Comparison of ENCODE assay signal across 12 cellular contexts in genomic region chr9:136566899-136567298, GRCh38. TPM values are rescaled to one million over a fixed set of nuclear protein-coding genes. Genes with fewer than 3 reads are reported as not detected.
DNase-seq lines count a peak whose midpoint lies in the region; ATAC-seq and TF ChIP-seq lines count a peak whose summit lies in the region.
"Had no signal": no experiment of that assay in that cellular context is flagged by ENCODE, and none has a peak within 500 bp of the region (broad histone marks: within the 10 kb centered on the region; RNA-seq: fewer than 3 reads in every experiment).

No MANE protein-coding gene starts in this region.

- no peaks in the 10 kb centered on the region for H4K20me1 ChIP-seq in osteoblast (ENCODE audit: insufficient read depth, low read length)

- H3K4me1 ChIP-seq in heart left ventricle (peaks cover 38 to 94% (median 83%) of the 10 kb centered on the region in 12 donors), osteoblast (ENCODE audit: insufficient read depth, low read length) (peaks cover 40% of the 10 kb centered on the region), colonic mucosa (no peaks in the 10 kb centered on the region)

- WGBS in heart left ventricle, 4 donors = 44 to 73% (median 56%) methylated on average over 5 to 14 of the region's 14 CpGs

- TF ChIP-seq POLR2A in heart left ventricle (IDR thresholded peaks at IDR 0.05) = no peak

- H3K27ac ChIP-seq in heart left ventricle (peak overlapping the region in 10 of 12 donors; percentile 55 to 93 (median 80)), osteoblast (ENCODE audit: low read depth, low read length) (no peak overlapping the region), colonic mucosa (no peak overlapping the region)

- no peak overlapping the region for H3K9ac ChIP-seq in colonic mucosa (ENCODE audit: low read depth in 2 of 2, low read length in 2 of 2)

- DNase-seq in Right ventricle myocardium inferior (ENCODE audit: missing footprints) (peak; percentile 82), cardiac septum (ENCODE audit: low spot score) (no peak), heart left ventricle (peak in 4 of 5 donors; percentile 66 to 84 (median 72)), osteoblast (ENCODE audit: insufficient read length, low spot score, missing footprints) (peak; percentile 88), colonic mucosa (no peak), amniotic stem cell (lab: John Stamatoyannopoulos, UW) (no peak)
- no peak for DNase-seq in activated T-cell treated with anti-CD3 and anti-CD28 coated beads, Interleukin-2, amount 50 U/mL, for 48 hours
- DNase-seq: ACHN, activated B cell treated with CpG ODN at 0.5 μM for 24 hours, DMS79, upper lobe of right lung had no signal

- H3K27me3 ChIP-seq in heart left ventricle = no peaks in the 10 kb centered on the region
- no peaks in the 10 kb centered on the region for H3K27me3 ChIP-seq in osteoblast (ENCODE audit: insufficient read depth, low read length)
- no peaks in the 10 kb centered on the region for H3K27me3 ChIP-seq in colonic mucosa
- H3K27me3 ChIP-seq: upper lobe of right lung had no signal

- no peak overlapping the region for H3K4me3 ChIP-seq in heart left ventricle
- H3K4me3 ChIP-seq in osteoblast (ENCODE audit: insufficient read depth, low read length) = no peak overlapping the region
- H3K4me3 ChIP-seq in colonic mucosa = no peak overlapping the region
- H3K4me3 ChIP-seq: upper lobe of right lung had no signal

- H3K9me3 ChIP-seq in heart left ventricle (no peaks in the 10 kb centered on the region), osteoblast (ENCODE audit: low read depth, low read length) (no peaks in the 10 kb centered on the region), colonic mucosa (no peaks in the 10 kb centered on the region)
- H3K9me3 ChIP-seq: upper lobe of right lung had no signal

- no peak overlapping the region for H3K4me2 ChIP-seq in osteoblast (ENCODE audit: insufficient read depth, low read length)

- no peak overlapping the region for H2AFZ ChIP-seq in osteoblast (ENCODE audit: low read length)

- H3K36me3 ChIP-seq in heart left ventricle (no peaks in the 10 kb centered on the region), osteoblast (ENCODE audit: insufficient read depth, low read length) (no peaks in the 10 kb centered on the region), colonic mucosa (no peaks in the 10 kb centered on the region)
- H3K36me3 ChIP-seq: upper lobe of right lung had no signal

- no peak for TF ChIP-seq CTCF in heart left ventricle (IDR thresholded peaks at IDR 0.05)
- no peak for TF ChIP-seq CTCF in osteoblast (IDR thresholded peaks at IDR 0.05; ENCODE audit: extremely low read depth, low read depth, low read length)
- no peak for TF ChIP-seq CTCF in colonic mucosa (IDR thresholded peaks at IDR 0.05)

- H3K79me2 ChIP-seq in osteoblast (ENCODE audit: insufficient read depth, low read length) = no peaks in the 10 kb centered on the region

- ATAC-seq in Right ventricle myocardium inferior (peak; percentile 30), heart left ventricle (no peak), HG02870 (IDR thresholded peaks at IDR 0.05; ENCODE audit: unreplicated experiment) (no peak)
- ATAC-seq: upper lobe of right lung had no signal

- intact Hi-C loops in Right ventricle myocardium inferior (cut with DNase I) = no loop called here
- intact Hi-C loops in cardiac septum (cut with DNase I) = no loop called here
- intact Hi-C loops in heart left ventricle (cut with DNase I) = no loop called here
- intact Hi-C loops in colonic mucosa (cut with DNase I) = no loop called here

RNA-seq across cellular contexts. Expression of gene NOTCH1, which starts 21.1 kb away (rescaled TPM):
- total RNA-seq in Right ventricle myocardium inferior = 18.7 TPM
- 29.7 TPM for total RNA-seq in cardiac septum
- 10 to 100 TPM; 12.1 to 47.3 (median 22.1) TPM for total RNA-seq in heart left ventricle
- 10 to 100 TPM in 1 of 2 donors, 1 to 10 TPM in 1; 8.0 to 12.1 TPM for polyA plus RNA-seq in heart left ventricle
- 10.5 and 14.4 TPM in 2 replicates for total RNA-seq in osteoblast
- total RNA-seq in colonic mucosa = 10 to 100 TPM; 49.3 to 99.4 TPM

Comparison
In these comparisons a context has a peak if more than half of its experiments do, and no peak if none do; other contexts are left out.
1. DNase-seq: peak in Right ventricle myocardium inferior (single experiment), heart left ventricle (4 of 5) and osteoblast (single experiment); none in cardiac septum (single experiment), colonic mucosa (single experiment), amniotic stem cell (single experiment) and activated T-cell treated with anti-CD3 and anti-CD28 coated beads, Interleukin-2, amount 50 U/mL, for 48 hours (0 of 2).
2. H3K27ac ChIP-seq: peak in heart left ventricle (10 of 12); none in osteoblast (single experiment) and colonic mucosa (single experiment).